9 cellular contexts compared by ENCODE assay signal in the genomic region with DNA sequence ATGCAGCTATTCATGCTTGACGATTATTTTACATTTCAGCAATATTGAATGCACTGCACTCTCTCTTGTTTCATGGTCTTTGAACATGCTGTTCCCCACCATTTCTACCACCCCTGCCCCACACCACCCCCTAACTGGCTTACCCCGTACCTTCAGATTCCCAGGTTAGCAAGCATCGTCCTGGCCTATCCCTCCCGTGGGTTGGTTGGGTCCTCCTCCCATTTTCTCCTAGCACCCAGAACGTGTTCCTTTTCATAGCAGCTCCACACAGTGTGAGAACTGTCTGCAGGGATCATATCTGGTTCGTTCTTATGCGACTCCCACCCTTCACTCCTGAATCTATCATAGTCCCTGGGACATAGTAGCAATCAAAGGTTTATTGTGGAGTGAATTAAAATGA. TPM values are rescaled to one million over a fixed set of nuclear protein-coding genes. Genes with fewer than 3 reads are reported as not detected.
"Had no signal": no experiment of that assay in that cellular context is flagged by ENCODE, and none has a peak within 500 bp of the region (broad histone marks: within the 10 kb centered on the region; RNA-seq: fewer than 3 reads in every experiment).

No MANE protein-coding gene starts in this region.

- H3K27ac ChIP-seq: HL-60 had no signal

- H3K4me3 Mint-ChIP-seq: IgD-negative memory B cell had no signal

- H3K36me3 Mint-ChIP-seq: IgD-negative memory B cell had no signal

- DNase-seq: IMR-90, KBM-7, KG1 had no signal

- H3K27me3 Mint-ChIP-seq: IgD-negative memory B cell had no signal

- ATAC-seq: HepG2, K562 had no signal

- H3K27ac Mint-ChIP-seq: IgD-negative memory B cell had no signal

- H3K4me3 ChIP-seq: K562 had no signal

RNA-seq across cellular contexts. Expression of gene C10orf90, which starts 48.7 kb away (rescaled TPM):
- total RNA-seq: HepG2, HT-29, HT1080, K562 had no signal
